Comparison of ENCODE assay signal across 19 cellular contexts in the genomic region with DNA sequence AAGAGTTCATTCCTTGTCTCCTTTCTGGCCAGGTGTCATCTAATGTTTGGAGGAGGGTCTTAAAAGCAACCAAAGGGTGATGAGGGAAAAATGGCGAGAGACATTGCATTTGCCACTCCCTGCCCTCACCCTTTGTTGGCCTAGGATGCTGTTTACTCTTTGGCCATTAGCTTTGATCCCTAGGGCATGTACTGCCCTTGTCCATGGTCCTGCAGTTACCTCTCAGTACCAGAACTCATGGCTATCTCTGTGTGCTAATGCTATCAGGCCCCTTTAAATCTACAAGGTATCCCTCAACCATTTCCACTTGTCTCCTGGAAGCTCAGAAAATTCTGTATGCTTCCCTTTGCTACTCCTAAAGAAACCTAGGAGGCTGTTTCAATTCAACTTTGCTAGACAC.
A peak's percentile ranks its signal among the peaks of the same experiment; 100 is the strongest.
DNase-seq lines count a peak whose midpoint lies in the region; ATAC-seq, FAIRE-seq and TF ChIP-seq lines count a peak whose summit lies in the region.
"Had no signal": no experiment of that assay in that cellular context is flagged by ENCODE, and none has a peak within 500 bp of the region (broad histone marks: within the 10 kb centered on the region; RNA-seq: fewer than 3 reads in every experiment).

No MANE protein-coding gene starts in this region.

- H2AK5ac ChIP-seq in H1 (ENCODE audit: low read depth, low read length), result no peak overlapping the region

- H3K4ac ChIP-seq in H1 (replicated peaks; ENCODE audit: insufficient read length, low read depth, low read length), result no peak overlapping the region

- H2AFZ ChIP-seq in GM23248 (no peak overlapping the region), H1 (ENCODE audit: low read length) (no peak overlapping the region)

- no peak overlapping the region for H3K27ac Mint-ChIP-seq in T-helper 17 cell

- H3K36me3 Mint-ChIP-seq in T-helper 17 cell (ENCODE audit: low read depth), result no peaks in the 10 kb centered on the region

- H3K9me3 ChIP-seq in GM23248 (ENCODE audit: low read depth), result no peaks in the 10 kb centered on the region
- no peaks in the 10 kb centered on the region for H3K9me3 ChIP-seq in H1 (ENCODE audit: insufficient read depth in 2 of 2, low read depth in 1 of 2, low read length in 1 of 2)
- H3K9me3 ChIP-seq in T-helper 17 cell (ENCODE audit: control insufficient read depth, low read length, poor library complexity, severe bottlenecking), result no peaks in the 10 kb centered on the region
- no peaks in the 10 kb centered on the region for H3K9me3 ChIP-seq in ascending aorta

- H3K27ac ChIP-seq in GM23248, result no peak overlapping the region
- H3K27ac ChIP-seq in H1 (ENCODE audit: low read depth, low read length), result no peak overlapping the region
- H3K27ac ChIP-seq in ascending aorta, result no peak overlapping the region

- no peaks in the 10 kb centered on the region; the same call in 1 of the 2 replicates for H3K9me2 ChIP-seq in GM23248 (ENCODE audit: insufficient read depth)

- H3K18ac ChIP-seq in H1 (ENCODE audit: extremely low read depth, low read length), result no peak overlapping the region

- no peak overlapping the region for H2BK120ac ChIP-seq in H1 (replicated peaks; ENCODE audit: low read depth, low read length)

- TF ChIP-seq CTCF in H1 (IDR thresholded peaks at IDR 0.05; ENCODE audit: control extremely low read depth in 1 of 3, insufficient read depth in 1 of 3, low read depth in 1 of 3, low read length in 3 of 3), result no peak
- no peak for TF ChIP-seq CTCF in ascending aorta (IDR thresholded peaks at IDR 0.05)

- H3K27me3 Mint-ChIP-seq in T-helper 17 cell, result peaks cover 25% of the 10 kb centered on the region

- H3F3A ChIP-seq in GM23248 (ENCODE audit: insufficient read depth), result no peaks in the 10 kb centered on the region

- no peak overlapping the region for H3K4me2 ChIP-seq in GM23248 (ENCODE audit: unreplicated experiment)
- H3K4me2 ChIP-seq in H1 (ENCODE audit: insufficient read depth in 1 of 2, low read depth in 2 of 2, low read length in 2 of 2), result no peak overlapping the region

- H3K27me3 ChIP-seq in GM23248 (replicated peaks; ENCODE audit: insufficient read depth) (no peaks in the 10 kb centered on the region), H1 (replicated peaks in 1 of 4; ENCODE audit: control insufficient read depth in 3 of 4, extremely low read depth in 1 of 4, insufficient read depth in 3 of 4, low read length in 3 of 4) (no peaks in the 10 kb centered on the region), ascending aorta (no peaks in the 10 kb centered on the region)

- intact Hi-C loops in ascending aorta (cut with DNase I), result no loop called here

- H3K4me1 ChIP-seq in GM23248 (ENCODE audit: insufficient read depth) (no peaks in the 10 kb centered on the region), H1 (replicated peaks in 1 of 4; ENCODE audit: control insufficient read depth in 3 of 4, insufficient read depth in 4 of 4, low read length in 3 of 4) (no peaks in the 10 kb centered on the region), ascending aorta (no peaks in the 10 kb centered on the region)

- H3K4me3 ChIP-seq in GM23248, result no peak overlapping the region
- H3K4me3 ChIP-seq in H1 (ENCODE audit: extremely low read depth in 1 of 4, insufficient read depth in 2 of 4, low read depth in 3 of 4, low read length in 4 of 4), result no peak overlapping the region
- H3K4me3 ChIP-seq in ascending aorta, result no peak overlapping the region

- no peak for TF ChIP-seq POLR2A in H1 (IDR thresholded peaks at IDR 0.05; ENCODE audit: control extremely low read depth in 1 of 2, low read depth in 2 of 2, low read length in 2 of 2)

- H3K9ac ChIP-seq in GM23248 (no peak overlapping the region), H1 (replicated peaks in 1 of 4; ENCODE audit: extremely low read depth in 1 of 4, low read depth in 3 of 4, low read length in 3 of 4) (no peak overlapping the region)

- no peak overlapping the region for H3K56ac ChIP-seq in H1 (replicated peaks; ENCODE audit: insufficient read length, low read depth, low read length)

- H3K4me1 Mint-ChIP-seq in T-helper 17 cell, result no peaks in the 10 kb centered on the region

- H3K79me2 ChIP-seq in GM23248 (ENCODE audit: insufficient read depth), result no peaks in the 10 kb centered on the region
- no peaks in the 10 kb centered on the region for H3K79me2 ChIP-seq in H1 (ENCODE audit: control insufficient read depth in 1 of 2, insufficient read depth in 2 of 2, low read length in 2 of 2)

- in situ Hi-C loops in GM23248 (cut with MboI), result no loop called here

- H2BK15ac ChIP-seq in H1 (ENCODE audit: low read length), result no peak overlapping the region

- no peak overlapping the region for H2BK5ac ChIP-seq in H1 (ENCODE audit: low read depth, low read length)

- no peak for FAIRE-seq in H1 (lab: Jason Lieb, UNC)
- FAIRE-seq in RCC 7860 (lab: Jason Lieb, UNC), result no peak
- FAIRE-seq: GM12892 had no signal

- CTCF ChIA-PET in H1 (lab: Charles Lee; ENCODE audit: partially characterized antibody), result interaction anchor here (1.9 kb wide), 1 partner anchor 17 kb away, joined by 5 read pairs; no protein-coding TSS in a partner anchor

- H3K36me3 ChIP-seq in GM23248 (ENCODE audit: low read depth) (no peaks in the 10 kb centered on the region), H1 (ENCODE audit: control insufficient read depth in 2 of 4, insufficient read depth in 4 of 4, low read length in 3 of 4) (no peaks in the 10 kb centered on the region), ascending aorta (no peaks in the 10 kb centered on the region)

- no peaks in the 10 kb centered on the region for H3K23me2 ChIP-seq in H1 (ENCODE audit: low read depth, low read length)

- no peak overlapping the region for H4K8ac ChIP-seq in H1 (ENCODE audit: extremely low read depth, insufficient read depth, low read length)

- no peak for ATAC-seq in T-helper 17 cell
- ATAC-seq: activated T-cell treated with anti-CD3 and anti-CD28 coated beads, Interleukin-2, amount 50 U/mL, for 4 hours; sciatic nerve had no signal

- TF ChIP-seq RAD21 in H1 (IDR thresholded peaks at IDR 0.05 in 1 of 2, conservative IDR thresholded peaks at IDR 0.05 in 1 of 2; ENCODE audit: low read depth in 2 of 2, low read length in 2 of 2), result no peak

- no peak for TF ChIP-seq EP300 in H1 (IDR thresholded peaks at IDR 0.05; ENCODE audit: borderline replicate concordance in 1 of 2, low read depth in 2 of 2, low read length in 2 of 2)

- POLR2A ChIA-PET in H1 (lab: Charles Lee; ENCODE audit: partially characterized antibody), result no interaction called here

- no peak overlapping the region for H2BK12ac ChIP-seq in H1 (ENCODE audit: low read depth, low read length)

- H4K5ac ChIP-seq in H1 (ENCODE audit: insufficient read length, low read depth, low read length), result no peak overlapping the region

- 0 to 6% methylated on average over 1 of the region's 1 CpG for WGBS in GM23248 (ENCODE audit: low coverage in 1 of 2, low lambda C conversion rate in 2 of 2, missing lambda C conversion rate in 2 of 2), 2 experiments
- WGBS in H1 (ENCODE audit: extremely low coverage in 1 of 2, insufficient coverage in 1 of 2, insufficient read length in 1 of 2, insufficient replicate concordance in 2 of 2, low coverage in 1 of 2, low lambda C conversion rate in 2 of 2, missing lambda C conversion rate in 1 of 2), 2 experiments, result 95% methylated on average over 1 of the region's 1 CpG; no CpG with 5 or more reads in 1 of the 2 experiments

- no peak overlapping the region for H3K23ac ChIP-seq in H1 (ENCODE audit: insufficient read length)

- DNase-seq in GM23248 (peak; percentile 5), RKO (ENCODE audit: low spot score) (peak; percentile 7), H1 (ENCODE audit: low read depth in 1 of 2, low spot score in 2 of 2) (no peak), myocyte (ENCODE audit: low read depth) (peak; percentile 40), T-helper 17 cell (no peak), RCC 7860 (ENCODE audit: low spot score) (no peak), ascending aorta (ENCODE audit: low spot score in 2 of 2) (no peak), NCI-H187 (lab: John Stamatoyannopoulos, UW) (no peak)
- DNase-seq: activated CD4-positive, alpha-beta T cell treated with anti-CD3 and anti-CD28 coated beads, Interleukin-2, amount 50 U/mL, for 4 hours; activated T-cell treated with anti-CD3 and anti-CD28 coated beads, Interleukin-2, amount 50 U/mL, for 4 hours; central memory CD4-positive, alpha-beta T cell; COR-L47; effector CD8-positive, alpha-beta T cell; GF-D8; NCI-H1092 treated with DMSO at 0.1 percent for 48 hours; NCI-H748 treated with DMSO at 0.1 percent for 48 hours; stimulated activated CD4-positive, alpha-beta T cell treated with anti-CD3 and anti-CD28 coated beads, Interleukin-2, amount 100 ng/mL, for 24 hours had no signal

- no peak overlapping the region for H2BK20ac ChIP-seq in H1 (ENCODE audit: low read length)

- no peaks in the 10 kb centered on the region for H3K79me1 ChIP-seq in H1 (ENCODE audit: low read depth, low read length)

- no peak overlapping the region for H3K4me3 Mint-ChIP-seq in T-helper 17 cell
- H3K4me3 Mint-ChIP-seq: activated T-cell treated with anti-CD3 and anti-CD28 coated beads, Interleukin-2, amount 50 U/mL, for 4 hours had no signal

- H4K20me1 ChIP-seq in GM23248 (ENCODE audit: insufficient read depth) (no peaks in the 10 kb centered on the region), H1 (replicated peaks in 1 of 2; ENCODE audit: control insufficient read depth in 1 of 2, insufficient read depth in 2 of 2, low read length in 2 of 2) (no peaks in the 10 kb centered on the region)

- H3K14ac ChIP-seq in H1 (ENCODE audit: insufficient read length), result no peak overlapping the region

- H4K91ac ChIP-seq in H1 (replicated peaks; ENCODE audit: insufficient read length, low read length), result no peak overlapping the region

TF ChIP-seq in H1, 55 proteins besides CTCF, POLR2A, EP300 and RAD21:
- TF ChIP-seq KDM1A (IDR thresholded peaks at IDR 0.05; ENCODE audit: borderline replicate concordance, low read length) (no peak), SUZ12 (IDR thresholded peaks at IDR 0.05; ENCODE audit: low read length) (no peak), YY1 (IDR thresholded peaks at IDR 0.05; ENCODE audit: low read depth, low read length) (0 out of 2 replicates have a peak, but pooled peaks have one; percentile 5)

Comparison
In these comparisons a context has a peak if more than half of its experiments do, and no peak if none do; other contexts are left out.
1. DNase-seq: peak in GM23248 (single experiment), RKO (single experiment) and myocyte (single experiment); none in H1 (0 of 2), T-helper 17 cell (0 of 3), RCC 7860 (single experiment), ascending aorta (0 of 2) and NCI-H187 (0 of 2).